Comparison of ENCODE assay signal across 13 cellular contexts in the genomic region with DNA sequence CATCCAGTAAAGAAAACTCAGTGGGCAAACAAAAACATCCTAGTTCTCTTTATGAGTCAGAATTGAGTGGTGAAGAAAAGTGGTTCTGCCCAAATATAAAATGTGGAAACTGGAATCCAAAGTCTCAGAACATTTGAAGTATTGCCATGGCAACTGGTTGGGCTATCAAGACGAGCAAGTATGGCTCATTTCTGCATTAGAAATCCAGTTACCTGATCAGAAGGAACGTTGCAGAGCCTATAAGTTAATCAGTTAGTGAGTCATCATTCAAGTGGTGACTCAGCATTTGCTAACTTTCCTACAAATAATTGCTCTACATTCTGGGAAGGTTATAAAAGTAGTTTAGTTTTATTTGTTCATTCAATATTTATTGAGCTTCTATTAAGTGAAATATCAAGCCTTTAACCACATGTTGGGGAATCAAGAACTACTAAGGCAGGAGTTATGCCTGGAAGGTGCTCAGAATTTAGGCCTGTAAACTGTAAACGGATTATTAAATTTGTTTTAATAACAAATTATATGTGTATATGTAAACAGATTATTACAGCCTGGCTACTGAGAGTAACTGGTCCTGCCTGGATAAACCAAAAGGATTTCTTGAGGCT.
DNase-seq lines count a peak whose midpoint lies in the region; ATAC-seq and TF ChIP-seq lines count a peak whose summit lies in the region.
"Had no signal": no experiment of that assay in that cellular context is flagged by ENCODE, and none has a peak within 500 bp of the region (broad histone marks: within the 10 kb centered on the region; RNA-seq: fewer than 3 reads in every experiment).

No MANE protein-coding gene starts in this region.

- WGBS in body of pancreas, 2 donors: 38 to 42% methylated on average over 3 of the region's 3 CpGs
- WGBS in smooth muscle cell (ENCODE audit: low lambda C conversion rate): 66% methylated on average over 3 of the region's 3 CpGs

- H3K4me3 ChIP-seq in body of pancreas (no peak overlapping the region), smooth muscle cell (no peak overlapping the region)
- H3K4me3 ChIP-seq: BLaER1 had no signal

- H3K4me3 Mint-ChIP-seq in activated T-cell treated with anti-CD3 and anti-CD28 coated beads, Interleukin-2, amount 50 U/mL, for 72 hours: no peak overlapping the region
- H3K4me3 Mint-ChIP-seq: activated naive CD8-positive, alpha-beta T cell had no signal

- no peak overlapping the region for H3K27ac Mint-ChIP-seq in activated T-cell treated with anti-CD3 and anti-CD28 coated beads, Interleukin-2, amount 50 U/mL, for 72 hours
- H3K27ac Mint-ChIP-seq: activated naive CD8-positive, alpha-beta T cell had no signal

- H3F3A ChIP-seq in smooth muscle cell (ENCODE audit: low read depth): no peaks in the 10 kb centered on the region

- TF ChIP-seq CTCF in body of pancreas (IDR thresholded peaks at IDR 0.05): no peak
- no peak for TF ChIP-seq CTCF in smooth muscle cell (IDR thresholded peaks at IDR 0.05; ENCODE audit: borderline replicate concordance, insufficient read depth, poor library complexity, severe bottlenecking)

- H3K9me3 Mint-ChIP-seq in activated T-cell treated with anti-CD3 and anti-CD28 coated beads, Interleukin-2, amount 50 U/mL, for 72 hours: no peaks in the 10 kb centered on the region

- no peaks in the 10 kb centered on the region for H3K36me3 Mint-ChIP-seq in activated T-cell treated with anti-CD3 and anti-CD28 coated beads, Interleukin-2, amount 50 U/mL, for 72 hours (ENCODE audit: insufficient read depth in 2 of 2)
- H3K36me3 Mint-ChIP-seq: activated naive CD8-positive, alpha-beta T cell had no signal

- no peaks in the 10 kb centered on the region for H3K27me3 Mint-ChIP-seq in activated T-cell treated with anti-CD3 and anti-CD28 coated beads, Interleukin-2, amount 50 U/mL, for 72 hours (ENCODE audit: low read depth)
- H3K27me3 Mint-ChIP-seq: activated naive CD8-positive, alpha-beta T cell had no signal

- no peak overlapping the region for H3K9ac ChIP-seq in smooth muscle cell (ENCODE audit: low read depth)
- H3K9ac ChIP-seq: BLaER1, parathyroid adenoma had no signal

- H3K4me1 Mint-ChIP-seq in activated T-cell treated with anti-CD3 and anti-CD28 coated beads, Interleukin-2, amount 50 U/mL, for 72 hours (ENCODE audit: low read depth): no peaks in the 10 kb centered on the region

- in situ Hi-C loops in ACHN (cut with HindIII; ENCODE audit: low pct_ligation_motif_present, low pct_unique_long_range_greater_than_20kb, low sequenced_read_pairs): no loop called here

- H3K9me3 ChIP-seq in body of pancreas (no peaks in the 10 kb centered on the region), smooth muscle cell (replicated peaks; ENCODE audit: low read depth) (no peaks in the 10 kb centered on the region)
- H3K9me3 ChIP-seq: BLaER1 had no signal

- DNase-seq in ACHN: peak; percentile 34
- DNase-seq in HS-5 (ENCODE audit: low read depth): peak; percentile 56
- DNase-seq in body of pancreas: no peak
- peak; percentile 70 for DNase-seq in kidney tubule cell (ENCODE audit: low spot score)
- DNase-seq in activated T-cell treated with anti-CD3 and anti-CD28 coated beads, Interleukin-2, amount 50 U/mL, for 72 hours: no peak
- DNase-seq in smooth muscle cell (lab: John Stamatoyannopoulos, UW; ENCODE audit: unreplicated experiment): no peak
- no peak for DNase-seq in activated naive CD4-positive, alpha-beta T cell treated with anti-CD3 and anti-CD28 coated beads, Interleukin-2, amount 50 U/mL, for 16 hours
- no peak for DNase-seq in activated T-cell treated with anti-CD3 and anti-CD28 coated beads for 4 hours
- DNase-seq: H7, midbrain had no signal

- no peaks in the 10 kb centered on the region for H3K79me2 ChIP-seq in smooth muscle cell (ENCODE audit: low read depth)
- H3K79me2 ChIP-seq: parathyroid adenoma had no signal

- intact Hi-C loops in body of pancreas (cut with DNase I): loop anchor here (10.0 kb wide), 1 partner anchor 278 kb away; no protein-coding TSS in a partner anchor

- H3K27ac ChIP-seq in body of pancreas: no peak overlapping the region
- H3K27ac ChIP-seq in smooth muscle cell (ENCODE audit: low read depth): no peak overlapping the region
- H3K27ac ChIP-seq: BLaER1, parathyroid adenoma had no signal

- H3K4me2 ChIP-seq in smooth muscle cell: no peak overlapping the region
- H3K4me2 ChIP-seq: BLaER1 had no signal

- peak; percentile 38 for ATAC-seq in body of pancreas
- ATAC-seq in activated T-cell treated with anti-CD3 and anti-CD28 coated beads, Interleukin-2, amount 50 U/mL, for 72 hours (replicated peaks in 1 of 2): no peak

- H4K20me1 ChIP-seq in smooth muscle cell (ENCODE audit: low read depth): no peaks in the 10 kb centered on the region
- H4K20me1 ChIP-seq: BLaER1 had no signal

- H3K36me3 ChIP-seq in body of pancreas (replicated peaks in 1 of 2; ENCODE audit: insufficient read depth in 1 of 2, low read depth in 2 of 2): no peaks in the 10 kb centered on the region
- H3K36me3 ChIP-seq in smooth muscle cell (ENCODE audit: low read depth): no peaks in the 10 kb centered on the region
- H3K36me3 ChIP-seq: BLaER1 had no signal

- H3K27me3 ChIP-seq in body of pancreas: no peaks in the 10 kb centered on the region
- H3K27me3 ChIP-seq in smooth muscle cell (ENCODE audit: low read depth): peaks cover 3% of the 10 kb centered on the region
- H3K27me3 ChIP-seq: BLaER1 had no signal

- TF ChIP-seq POLR2A in body of pancreas (IDR thresholded peaks at IDR 0.05): no peak

- no peak overlapping the region for H2AFZ ChIP-seq in smooth muscle cell (ENCODE audit: low read depth)
- H2AFZ ChIP-seq: parathyroid adenoma had no signal

- H3K4me1 ChIP-seq in body of pancreas (peaks cover 12% of the 10 kb centered on the region), smooth muscle cell (ENCODE audit: low read depth) (no peaks in the 10 kb centered on the region)
- H3K4me1 ChIP-seq: parathyroid adenoma had no signal

Comparison
In these comparisons a context has a peak if more than half of its experiments do, and no peak if none do; other contexts are left out.
1. DNase-seq: peak in ACHN (single experiment), HS-5 (single experiment) and kidney tubule cell (single experiment); none in body of pancreas (0 of 4), activated T-cell treated with anti-CD3 and anti-CD28 coated beads, Interleukin-2, amount 50 U/mL, for 72 hours (0 of 2), smooth muscle cell (single experiment), activated naive CD4-positive, alpha-beta T cell treated with anti-CD3 and anti-CD28 coated beads, Interleukin-2, amount 50 U/mL, for 16 hours (single experiment) and activated T-cell treated with anti-CD3 and anti-CD28 coated beads for 4 hours (single experiment).